14 cellular contexts compared by ENCODE assay signal in the genomic region with DNA sequence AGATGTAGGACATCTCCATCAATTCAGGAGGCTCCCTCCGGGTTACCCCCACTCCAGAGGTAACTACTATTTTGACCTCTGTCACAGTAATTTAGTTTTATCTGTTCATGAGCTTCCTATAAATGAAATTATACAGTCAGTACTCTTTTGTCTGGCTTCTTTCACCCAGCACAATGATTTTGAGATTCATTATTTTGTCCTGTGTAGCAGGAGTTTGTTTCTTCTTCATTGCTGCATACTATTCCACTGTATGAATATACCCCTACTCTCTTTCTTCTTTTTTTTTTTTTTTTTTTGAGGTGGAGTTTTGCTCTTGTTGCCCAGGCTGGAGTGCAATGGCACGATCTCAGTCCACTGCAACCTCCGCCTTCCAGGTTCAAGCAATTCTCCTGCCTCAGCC. TPM values are rescaled to one million over a fixed set of nuclear protein-coding genes. Genes with fewer than 3 reads are reported as not detected.
DNase-seq lines count a peak whose midpoint lies in the region; ATAC-seq, FAIRE-seq and TF ChIP-seq lines count a peak whose summit lies in the region.
"Had no signal": no experiment of that assay in that cellular context is flagged by ENCODE, and none has a peak within 500 bp of the region (broad histone marks: within the 10 kb centered on the region; RNA-seq: fewer than 3 reads in every experiment).

No MANE protein-coding gene starts in this region.

- RAD21 ChIA-PET in HCT116 (lab: Charles Lee; ENCODE audit: low non-redundant PET in 1 of 2, low total read pairs in 2 of 2, uncharacterized antibody in 2 of 2, unreplicated experiment in 2 of 2), result interaction anchor here in 1 of 2 experiments (0.7 kb wide), 1 partner anchor 11 kb away, joined by 5 read pairs; no protein-coding TSS in a partner anchor

- H3K27me3 ChIP-seq in HCT116 (ENCODE audit: insufficient read depth, low read length) (no peaks in the 10 kb centered on the region), astrocyte (ENCODE audit: insufficient read depth, low read length) (no peaks in the 10 kb centered on the region), HepG2 (ENCODE audit: control insufficient read depth in 1 of 2, insufficient read depth in 2 of 2, low read length in 2 of 2) (peaks cover 0 to 4% of the 10 kb centered on the region in 2 experiments; a peak in 1 of 5 replicates), stomach (no peaks in the 10 kb centered on the region)

- TF ChIP-seq POLR2A in HCT116 (IDR thresholded peaks at IDR 0.05; ENCODE audit: borderline replicate concordance, extremely low read depth, insufficient read depth, insufficient read length) (no peak), HepG2 (IDR thresholded peaks at IDR 0.05; ENCODE audit: insufficient read depth in 1 of 2, low read depth in 2 of 2, low read length in 2 of 2) (no peak), stomach (IDR thresholded peaks at IDR 0.05) (no peak)

- DNase-seq in HCT116 (ENCODE audit: low read depth, low spot score) (no peak), astrocyte (ENCODE audit: low read depth) (no peak), HepG2 (ENCODE audit: low spot score) (no peak), stomach (no peak), NCI-H1417 treated with DMSO at 0.1 percent for 48 hours (lab: John Stamatoyannopoulos, UW) (no peak), WTC11 (ENCODE audit: low spot score) (no peak)
- DNase-seq in activated CD8-positive, alpha-beta memory T cell treated with anti-CD3 and anti-CD28 coated beads, Interleukin-2, amount 50 U/mL, for 48 hours, result no peak
- DNase-seq: activated CD4-positive, alpha-beta T cell treated with anti-CD3 and anti-CD28 coated beads, Interleukin-2, amount 10 ng/mL, durations not matched to agents 24 days and 14 days; activated naive CD8-positive, alpha-beta T cell treated with anti-CD3 and anti-CD28 coated beads for 36 hours; NCI-H2107; stimulated activated naive CD8-positive, alpha-beta T cell treated with anti-CD3 and anti-CD28 coated beads, Interleukin-15, Interleukin-2, amounts not matched to agents 100 U/mL and 50 U/mL, for 24 hours had no signal

- peak overlapping the region; percentile 65 for H3K4me2 ChIP-seq in HCT116 (ENCODE audit: low read length)
- peak overlapping the region; percentile 55 for H3K4me2 ChIP-seq in astrocyte (ENCODE audit: low read length)
- 0 out of 2 replicates have a peak overlapping the region, but pooled peaks have one; percentile 64 for H3K4me2 ChIP-seq in HepG2 (ENCODE audit: low read depth, low read length)

- no peaks in the 10 kb centered on the region for H3K9me3 Mint-ChIP-seq in astrocyte (ENCODE audit: unreplicated experiment)
- peaks cover 4% of the 10 kb centered on the region; the same call in 1 of the 2 replicates for H3K9me3 Mint-ChIP-seq in WTC11
- H3K9me3 Mint-ChIP-seq: activated CD4-positive, alpha-beta T cell treated with anti-CD3 and anti-CD28 coated beads, Interleukin-2, amount 10 ng/mL, durations not matched to agents 24 days and 14 days; activated naive CD8-positive, alpha-beta T cell treated with anti-CD3 and anti-CD28 coated beads for 36 hours; IgD-negative memory B cell had no signal

- intact Hi-C loops in HCT116 (cut with micrococcal nuclease) (no loop called here), HepG2 (cut with micrococcal nuclease; ENCODE audit: unreplicated experiment) (loop anchor here (1.0 kb wide), 1 partner anchor 18 kb away; no protein-coding TSS in a partner anchor), stomach (cut with DNase I; ENCODE audit: low total_unique reads) (no loop called here)

- TF ChIP-seq EP300 in HepG2 (IDR thresholded peaks at IDR 0.05; ENCODE audit: low read depth in 2 of 2, low read length in 2 of 2) (no peak), HepG2 (CRISPR knock-in tag; IDR thresholded peaks at IDR 0.05; ENCODE audit: borderline replicate concordance) (no peak), stomach (IDR thresholded peaks at IDR 0.05) (no peak)

- H3K9me3 ChIP-seq in HCT116 (ENCODE audit: control insufficient read depth in 1 of 2, insufficient read depth in 1 of 2, low read depth in 1 of 2, low read length in 2 of 2) (no peaks in the 10 kb centered on the region), astrocyte (ENCODE audit: insufficient read depth, low read depth, low read length) (no peaks in the 10 kb centered on the region), HepG2 (ENCODE audit: low read length) (no peaks in the 10 kb centered on the region), stomach (no peaks in the 10 kb centered on the region)

- no peaks in the 10 kb centered on the region for H3K27me3 Mint-ChIP-seq in astrocyte (ENCODE audit: low read depth, unreplicated experiment)
- H3K27me3 Mint-ChIP-seq in WTC11 (ENCODE audit: low read depth), result peaks cover 6% of the 10 kb centered on the region; the same call in 1 of the 2 replicates
- H3K27me3 Mint-ChIP-seq: activated CD4-positive, alpha-beta T cell treated with anti-CD3 and anti-CD28 coated beads, Interleukin-2, amount 10 ng/mL, durations not matched to agents 24 days and 14 days; activated naive CD8-positive, alpha-beta T cell treated with anti-CD3 and anti-CD28 coated beads for 36 hours; IgD-negative memory B cell had no signal

- H4K20me1 ChIP-seq in HCT116 (ENCODE audit: insufficient read depth) (no peaks in the 10 kb centered on the region), astrocyte (ENCODE audit: insufficient read depth, low read length) (no peaks in the 10 kb centered on the region), HepG2 (ENCODE audit: insufficient read depth, low read length) (no peaks in the 10 kb centered on the region)

- peaks cover 13% of the 10 kb centered on the region for H3K4me1 Mint-ChIP-seq in astrocyte (ENCODE audit: low read depth, unreplicated experiment)
- H3K4me1 Mint-ChIP-seq in WTC11, result peaks cover 19% of the 10 kb centered on the region

- POLR2A ChIA-PET in HCT116 (lab: Charles Lee) (no interaction called here), HepG2 (lab: Yijun Ruan, JAX) (no interaction called here), WTC11 (lab: Charles Lee) (no interaction called here)

- peak overlapping the region; percentile 19 for H3K27ac Mint-ChIP-seq in astrocyte (ENCODE audit: unreplicated experiment)
- no peak overlapping the region for H3K27ac Mint-ChIP-seq in WTC11
- H3K27ac Mint-ChIP-seq: activated CD4-positive, alpha-beta T cell treated with anti-CD3 and anti-CD28 coated beads, Interleukin-2, amount 10 ng/mL, durations not matched to agents 24 days and 14 days; IgD-negative memory B cell had no signal

- H3K36me3 ChIP-seq in HCT116 (ENCODE audit: control insufficient read depth in 1 of 2, insufficient read depth in 2 of 2, low read length in 2 of 2), result peaks cover 2 to 21% of the 10 kb centered on the region in 2 experiments; a peak in 2 of 4 replicates
- H3K36me3 ChIP-seq in astrocyte (ENCODE audit: insufficient read depth, low read length), result no peaks in the 10 kb centered on the region
- peaks cover 4 to 9% of the 10 kb centered on the region in 2 experiments for H3K36me3 ChIP-seq in HepG2 (replicated peaks in 1 of 2; ENCODE audit: control insufficient read depth in 1 of 2, insufficient read depth in 2 of 2, low read length in 2 of 2)
- peaks cover 20 to 26% (median 25%) of the 10 kb centered on the region in 4 donors for H3K36me3 ChIP-seq in stomach

- H2AFZ ChIP-seq in HCT116 (ENCODE audit: low read depth, low read length, poor library complexity, severe bottlenecking), result no peak overlapping the region
- H2AFZ ChIP-seq in astrocyte (ENCODE audit: low read depth, low read length), result no peak overlapping the region
- no peak overlapping the region for H2AFZ ChIP-seq in HepG2 (ENCODE audit: low read length)

- H3K4me1 ChIP-seq in HCT116 (ENCODE audit: control insufficient read depth in 1 of 2, insufficient read depth in 2 of 2, low read length in 2 of 2) (peaks cover 70 to 91% of the 10 kb centered on the region in 2 experiments), astrocyte (ENCODE audit: insufficient read depth, low read length) (peaks cover 51% of the 10 kb centered on the region), HepG2 (ENCODE audit: insufficient read depth, low read length) (peaks cover 67% of the 10 kb centered on the region), stomach (peaks cover 66 to 86% (median 78%) of the 10 kb centered on the region in 4 donors)

- H3K4me3 ChIP-seq in HCT116 (replicated peaks in 1 of 2; ENCODE audit: low read depth in 1 of 2, low read length in 2 of 2) (no peak overlapping the region), astrocyte (ENCODE audit: insufficient read depth, low read depth, low read length) (no peak overlapping the region), HepG2 (replicated peaks in 1 of 3; ENCODE audit: insufficient read depth in 1 of 3, low read depth in 2 of 3, low read length in 3 of 3) (no peak overlapping the region), stomach (no peak overlapping the region)

- H3K4me3 Mint-ChIP-seq in astrocyte (ENCODE audit: unreplicated experiment), result no peak overlapping the region
- no peak overlapping the region for H3K4me3 Mint-ChIP-seq in WTC11
- H3K4me3 Mint-ChIP-seq: activated CD4-positive, alpha-beta T cell treated with anti-CD3 and anti-CD28 coated beads, Interleukin-2, amount 10 ng/mL, durations not matched to agents 24 days and 14 days; activated naive CD8-positive, alpha-beta T cell treated with anti-CD3 and anti-CD28 coated beads for 36 hours; IgD-negative memory B cell had no signal

- H3K9me2 ChIP-seq in HCT116 (ENCODE audit: insufficient read depth), result no peaks in the 10 kb centered on the region

- no peak for TF ChIP-seq RAD21 in HCT116 (IDR thresholded peaks at IDR 0.05; ENCODE audit: low read depth)
- TF ChIP-seq RAD21 in HepG2 (CRISPR knock-in tag; IDR thresholded peaks at IDR 0.05), result no peak

- peak overlapping the region; percentile 100 for H3K27ac ChIP-seq in HCT116 (ENCODE audit: low read depth, low read length)
- peak overlapping the region; percentile 79 for H3K27ac ChIP-seq in astrocyte (ENCODE audit: low read depth, low read length)
- no peak overlapping the region for H3K27ac ChIP-seq in HepG2 (ENCODE audit: extremely low read length, insufficient read depth, low read length)
- peak overlapping the region; percentile 87 to 99 (median 96) for H3K27ac ChIP-seq in stomach

- BruUV-seq in HCT116 (replicated peaks; lab: Mats Ljungman, UMichigan), result TSS peak; percentile 63
- BruUV-seq in HepG2 (replicated peaks; lab: Mats Ljungman, UMichigan), result no TSS peak

- H3K36me3 Mint-ChIP-seq in astrocyte (ENCODE audit: low read depth, unreplicated experiment), result peaks cover 6% of the 10 kb centered on the region
- peaks cover 24% of the 10 kb centered on the region for H3K36me3 Mint-ChIP-seq in WTC11

- TF ChIP-seq CTCF in HCT116 (IDR thresholded peaks at IDR 0.05 in 2 of 3, conservative IDR thresholded peaks at IDR 0.05 in 1 of 3; ENCODE audit: borderline replicate concordance in 1 of 3, insufficient read depth in 1 of 3, low read depth in 2 of 3, low read length in 2 of 3) (no peak), astrocyte (IDR thresholded peaks at IDR 0.05; ENCODE audit: insufficient read depth, low read depth, low read length) (no peak), HepG2 (CRISPR knock-in tag; IDR thresholded peaks at IDR 0.05) (no peak), stomach (IDR thresholded peaks at IDR 0.05) (no peak), WTC11 (IDR thresholded peaks at IDR 0.05) (no peak)

- no peak for ATAC-seq in HCT116
- ATAC-seq in HepG2, result no peak
- ATAC-seq in GM21717 (IDR thresholded peaks at IDR 0.05; ENCODE audit: unreplicated experiment), result no peak
- ATAC-seq in WTC11, result no peak
- ATAC-seq: stimulated activated naive CD8-positive, alpha-beta T cell treated with anti-CD3 and anti-CD28 coated beads, Interleukin-15, Interleukin-2, amounts not matched to agents 100 U/mL and 50 U/mL, for 24 hours had no signal

- no peak for FAIRE-seq in astrocyte (lab: Jason Lieb, UNC)
- no peak for FAIRE-seq in HepG2 (lab: Jason Lieb, UNC)
- FAIRE-seq: GM12892 had no signal

- H3K79me2 ChIP-seq in HCT116 (ENCODE audit: insufficient read depth, low read length) (peaks cover 7% of the 10 kb centered on the region), astrocyte (ENCODE audit: insufficient read depth, low read length) (no peaks in the 10 kb centered on the region), HepG2 (ENCODE audit: insufficient read depth, low read length) (no peaks in the 10 kb centered on the region)

- in situ Hi-C loops in HepG2 (cut with HindIII; ENCODE audit: extremely low pct_ligation_motif_present, low pct_unique_long_range_greater_than_20kb), result no loop called here

- H3K9ac ChIP-seq in HCT116 (ENCODE audit: low read length), result peak overlapping the region; percentile 71
- H3K9ac ChIP-seq in astrocyte (ENCODE audit: low read length), result peak overlapping the region; percentile 65
- H3K9ac ChIP-seq in HepG2 (ENCODE audit: insufficient read depth, low read depth, low read length), result peak overlapping the region; percentile 52; the same call in 1 of the 2 replicates

- CTCF ChIA-PET in HCT116 (lab: Charles Lee) (no interaction called here), HepG2 (lab: Yijun Ruan, JAX; ENCODE audit: low intra/inter-chr PET ratio, low total read pairs) (no interaction called here), WTC11 (lab: Charles Lee) (no interaction called here)

- 80% methylated on average over 3 of the region's 3 CpGs for WGBS in HepG2 (ENCODE audit: low lambda C conversion rate)
- 79 to 86% (median 82%) methylated on average over 3 of the region's 3 CpGs for WGBS in stomach, 5 donors

RNA-seq across cellular contexts. Expression of a gene that starts 11.8 kb away (rescaled TPM):
- 12.1 TPM for total RNA-seq in HCT116 (2021; ENCODE audit: unreplicated experiment)
- 8.7 and 9.0 TPM in 2 replicates for polyA plus RNA-seq in HCT116 (2012)
- total RNA-seq in astrocyte, result 12.6 TPM in 2 replicates
- 23.2 and 23.7 TPM in 2 replicates for total RNA-seq in HepG2 (2016; rRNA removed; fragmentation: Illumina TruSeq; extraction: Trizol)
- 6.5 and 6.6 TPM in 2 replicates for total RNA-seq in HepG2 (2016; cell fraction: cytosol; rRNA removed; fragmentation: Illumina TruSeq; extraction: Trizol; ENCODE audit: low read depth)
- total RNA-seq in HepG2 (2016; cell fraction: insoluble cytoplasmic fraction; rRNA removed; fragmentation: Illumina TruSeq; extraction: Trizol), result 20.8 and 26.3 TPM in 2 replicates
- 15.6 and 19.4 TPM in 2 replicates for total RNA-seq in HepG2 (2016; cell fraction: membrane; rRNA removed; fragmentation: Illumina TruSeq; extraction: Trizol)
- total RNA-seq in HepG2 (2016; cell fraction: nucleus; rRNA removed; fragmentation: Illumina TruSeq; extraction: Trizol), result 14.1 and 15.3 TPM in 2 replicates
- 7.9 and 9.1 TPM in 2 replicates for polyA plus RNA-seq in HepG2 (2011; rRNA removed)
- 6.7 and 9.3 TPM in 2 replicates for polyA plus RNA-seq in HepG2 (2011; cell fraction: cytosol; rRNA removed)
- polyA plus RNA-seq in HepG2 (2011; cell fraction: nucleus; rRNA removed), result 13.1 and 17.4 TPM in 2 replicates
- 6.2 and 7.2 TPM in 2 replicates for polyA plus RNA-seq in HepG2 (2012)
- polyA plus RNA-seq in HepG2 (2016; cell fraction: cytosol; fragmentation: Illumina TruSeq; extraction: Trizol; ENCODE audit: low read depth), result 6.5 and 8.5 TPM in 2 replicates
- 20.4 and 21.3 TPM in 2 replicates for polyA plus RNA-seq in HepG2 (2016; cell fraction: insoluble cytoplasmic fraction; fragmentation: Illumina TruSeq; extraction: Trizol; ENCODE audit: low read depth)
- 13.2 and 17.0 TPM in 2 replicates for polyA plus RNA-seq in HepG2 (2016; cell fraction: membrane; fragmentation: Illumina TruSeq; extraction: Trizol; ENCODE audit: low read depth)
- polyA plus RNA-seq in HepG2 (2016; cell fraction: nucleus; fragmentation: Illumina TruSeq; extraction: Trizol; ENCODE audit: insufficient read depth, low read depth), result 18.0 and 19.1 TPM in 2 replicates
- polyA minus RNA-seq in HepG2 (2011; rRNA and poly(A)+ RNA removed; ENCODE audit: low replicate concordance), result 15.2 and 46.1 TPM in 2 replicates
- 8.3 and 11.6 TPM in 2 replicates for polyA minus RNA-seq in HepG2 (2011; cell fraction: cytosol; rRNA and poly(A)+ RNA removed)
- 23.7 and 26.3 TPM in 2 replicates for polyA minus RNA-seq in HepG2 (2011; cell fraction: nucleus; rRNA and poly(A)+ RNA removed)
- total RNA-seq in stomach, result 10 to 100 TPM in 1 of 5 donors, 1 to 10 TPM in 4; 1.8 to 14.8 (median 4.2) TPM
- 10 to 100 TPM in 1 of 3 donors, 1 to 10 TPM in 2; 6.1 to 10.4 (median 7.9) TPM for polyA plus RNA-seq in stomach
- total RNA-seq in WTC11 (2021), result 2.8 to 4.1 TPM (median 3.1 TPM) in 3 replicates

RNA-seq across cellular contexts. Expression of a gene that starts 12.4 kb away (rescaled TPM):
- total RNA-seq in HCT116 (2021; ENCODE audit: unreplicated experiment), result 223 TPM
- polyA plus RNA-seq in HCT116 (2012), result 175 and 226 TPM in 2 replicates
- total RNA-seq in astrocyte, result 8.5 and 8.8 TPM in 2 replicates
- total RNA-seq in HepG2 (2016; rRNA removed; fragmentation: Illumina TruSeq; extraction: Trizol), result 14.5 and 19.3 TPM in 2 replicates
- 5.8 and 5.9 TPM in 2 replicates for total RNA-seq in HepG2 (2016; cell fraction: cytosol; rRNA removed; fragmentation: Illumina TruSeq; extraction: Trizol; ENCODE audit: low read depth)
- total RNA-seq in HepG2 (2016; cell fraction: insoluble cytoplasmic fraction; rRNA removed; fragmentation: Illumina TruSeq; extraction: Trizol), result 15.3 and 18.9 TPM in 2 replicates
- 18.7 and 19.9 TPM in 2 replicates for total RNA-seq in HepG2 (2016; cell fraction: membrane; rRNA removed; fragmentation: Illumina TruSeq; extraction: Trizol)
- 13.9 and 16.9 TPM in 2 replicates for total RNA-seq in HepG2 (2016; cell fraction: nucleus; rRNA removed; fragmentation: Illumina TruSeq; extraction: Trizol)
- polyA plus RNA-seq in HepG2 (2011; rRNA removed), result 14.3 and 19.4 TPM in 2 replicates
- 11.6 and 15.6 TPM in 2 replicates for polyA plus RNA-seq in HepG2 (2011; cell fraction: cytosol; rRNA removed)
- polyA plus RNA-seq in HepG2 (2011; cell fraction: nucleus; rRNA removed), result 49.0 and 73.9 TPM in 2 replicates
- polyA plus RNA-seq in HepG2 (2012), result 26.0 and 33.6 TPM in 2 replicates
- 10.4 and 11.1 TPM in 2 replicates for polyA plus RNA-seq in HepG2 (2016; cell fraction: cytosol; fragmentation: Illumina TruSeq; extraction: Trizol; ENCODE audit: low read depth)
- 30.9 and 41.0 TPM in 2 replicates for polyA plus RNA-seq in HepG2 (2016; cell fraction: insoluble cytoplasmic fraction; fragmentation: Illumina TruSeq; extraction: Trizol; ENCODE audit: low read depth)
- 21.7 and 25.1 TPM in 2 replicates for polyA plus RNA-seq in HepG2 (2016; cell fraction: membrane; fragmentation: Illumina TruSeq; extraction: Trizol; ENCODE audit: low read depth)
- 40.4 and 46.6 TPM in 2 replicates for polyA plus RNA-seq in HepG2 (2016; cell fraction: nucleus; fragmentation: Illumina TruSeq; extraction: Trizol; ENCODE audit: insufficient read depth, low read depth)
- polyA minus RNA-seq in HepG2 (2011; rRNA and poly(A)+ RNA removed; ENCODE audit: low replicate concordance), result 22.5 and 47.0 TPM in 2 replicates
- 15.7 and 18.9 TPM in 2 replicates for polyA minus RNA-seq in HepG2 (2011; cell fraction: cytosol; rRNA and poly(A)+ RNA removed)
- polyA minus RNA-seq in HepG2 (2011; cell fraction: nucleus; rRNA and poly(A)+ RNA removed), result 11.1 and 13.0 TPM in 2 replicates
- total RNA-seq in stomach, result 10 to 100 TPM in 4 of 5 donors, 1 to 10 TPM in 1; 9.4 to 56.5 (median 32.6) TPM
- 10 to 100 TPM; 18.0 to 23.1 (median 22.6) TPM for polyA plus RNA-seq in stomach
- total RNA-seq in WTC11 (2021), result 35.2 to 37.5 TPM (median 37.4 TPM) in 3 replicates

RNA-seq across cellular contexts. Expression of a gene that starts 22.0 kb away (rescaled TPM):
- 67.2 TPM for total RNA-seq in HCT116 (2021; ENCODE audit: unreplicated experiment)
- 40.7 and 42.0 TPM in 2 replicates for polyA plus RNA-seq in HCT116 (2012)
- total RNA-seq in astrocyte, result 37.0 and 39.1 TPM in 2 replicates
- total RNA-seq in HepG2 (2016; rRNA removed; fragmentation: Illumina TruSeq; extraction: Trizol), result 42.9 and 54.5 TPM in 2 replicates
- 12.7 and 12.9 TPM in 2 replicates for total RNA-seq in HepG2 (2016; cell fraction: cytosol; rRNA removed; fragmentation: Illumina TruSeq; extraction: Trizol; ENCODE audit: low read depth)
- total RNA-seq in HepG2 (2016; cell fraction: insoluble cytoplasmic fraction; rRNA removed; fragmentation: Illumina TruSeq; extraction: Trizol), result 42.6 and 53.4 TPM in 2 replicates
- 44.1 and 47.1 TPM in 2 replicates for total RNA-seq in HepG2 (2016; cell fraction: membrane; rRNA removed; fragmentation: Illumina TruSeq; extraction: Trizol)
- total RNA-seq in HepG2 (2016; cell fraction: nucleus; rRNA removed; fragmentation: Illumina TruSeq; extraction: Trizol), result 22.9 and 28.9 TPM in 2 replicates
- polyA plus RNA-seq in HepG2 (2011; rRNA removed), result 10.4 and 15.6 TPM in 2 replicates
- 13.3 and 14.8 TPM in 2 replicates for polyA plus RNA-seq in HepG2 (2011; cell fraction: cytosol; rRNA removed)
- polyA plus RNA-seq in HepG2 (2011; cell fraction: nucleus; rRNA removed), result 19.0 and 20.4 TPM in 2 replicates
- 20.0 and 24.1 TPM in 2 replicates for polyA plus RNA-seq in HepG2 (2012)
- 11.2 and 11.4 TPM in 2 replicates for polyA plus RNA-seq in HepG2 (2016; cell fraction: cytosol; fragmentation: Illumina TruSeq; extraction: Trizol; ENCODE audit: low read depth)
- polyA plus RNA-seq in HepG2 (2016; cell fraction: insoluble cytoplasmic fraction; fragmentation: Illumina TruSeq; extraction: Trizol; ENCODE audit: low read depth), result 37.8 and 42.0 TPM in 2 replicates
- 28.4 and 33.6 TPM in 2 replicates for polyA plus RNA-seq in HepG2 (2016; cell fraction: membrane; fragmentation: Illumina TruSeq; extraction: Trizol; ENCODE audit: low read depth)
- 36.6 and 38.3 TPM in 2 replicates for polyA plus RNA-seq in HepG2 (2016; cell fraction: nucleus; fragmentation: Illumina TruSeq; extraction: Trizol; ENCODE audit: insufficient read depth, low read depth)
- 40.5 and 51.2 TPM in 2 replicates for polyA minus RNA-seq in HepG2 (2011; rRNA and poly(A)+ RNA removed; ENCODE audit: low replicate concordance)
- 17.9 and 18.5 TPM in 2 replicates for polyA minus RNA-seq in HepG2 (2011; cell fraction: cytosol; rRNA and poly(A)+ RNA removed)
- polyA minus RNA-seq in HepG2 (2011; cell fraction: nucleus; rRNA and poly(A)+ RNA removed), result 16.0 and 16.7 TPM in 2 replicates
- 100 to 1,000 TPM in 1 of 5 donors, 10 to 100 TPM in 4; 24.5 to 130 (median 68.3) TPM for total RNA-seq in stomach
- 10 to 100 TPM; 36.5 to 90.7 (median 79.6) TPM for polyA plus RNA-seq in stomach
- total RNA-seq in WTC11 (2021), result 55.3 to 58.7 TPM (median 57.6 TPM) in 3 replicates

RNA-seq across cellular contexts. Expression of a gene that starts 27.3 kb away (rescaled TPM):
- total RNA-seq in HCT116 (2021; ENCODE audit: unreplicated experiment), result 0.93 TPM
- polyA plus RNA-seq in HCT116 (2012), result 0.74 and 0.83 TPM in 2 replicates
- 0.45 and 1.2 TPM in 2 replicates for total RNA-seq in astrocyte
- total RNA-seq in HepG2 (2016; rRNA removed; fragmentation: Illumina TruSeq; extraction: Trizol), result 0.27 and 0.32 TPM in 2 replicates
- not detected in 2 replicates for total RNA-seq in HepG2 (2016; cell fraction: cytosol; rRNA removed; fragmentation: Illumina TruSeq; extraction: Trizol; ENCODE audit: low read depth)
- total RNA-seq in HepG2 (2016; cell fraction: insoluble cytoplasmic fraction; rRNA removed; fragmentation: Illumina TruSeq; extraction: Trizol), result 0.15 and 0.22 TPM in 2 replicates
- total RNA-seq in HepG2 (2016; cell fraction: membrane; rRNA removed; fragmentation: Illumina TruSeq; extraction: Trizol), result 0.17 and 0.22 TPM in 2 replicates
- 0.40 TPM in 1 of 2 replicates, not detected in the other for total RNA-seq in HepG2 (2016; cell fraction: nucleus; rRNA removed; fragmentation: Illumina TruSeq; extraction: Trizol)
- 0.05 and 0.11 TPM in 2 replicates for polyA plus RNA-seq in HepG2 (2011; rRNA removed)
- 0.08 TPM in 1 of 2 replicates, not detected in the other for polyA plus RNA-seq in HepG2 (2011; cell fraction: cytosol; rRNA removed)
- 0.45 and 0.84 TPM in 2 replicates for polyA plus RNA-seq in HepG2 (2011; cell fraction: nucleus; rRNA removed)
- 0.11 TPM in 1 of 2 replicates, not detected in the other for polyA plus RNA-seq in HepG2 (2012)
- polyA plus RNA-seq in HepG2 (2016; cell fraction: cytosol; fragmentation: Illumina TruSeq; extraction: Trizol; ENCODE audit: low read depth), result 0.17 and 0.22 TPM in 2 replicates
- 0.24 and 0.25 TPM in 2 replicates for polyA plus RNA-seq in HepG2 (2016; cell fraction: insoluble cytoplasmic fraction; fragmentation: Illumina TruSeq; extraction: Trizol; ENCODE audit: low read depth)
- 0.20 and 0.42 TPM in 2 replicates for polyA plus RNA-seq in HepG2 (2016; cell fraction: membrane; fragmentation: Illumina TruSeq; extraction: Trizol; ENCODE audit: low read depth)
- 0.29 TPM in 1 of 2 replicates, not detected in the other for polyA plus RNA-seq in HepG2 (2016; cell fraction: nucleus; fragmentation: Illumina TruSeq; extraction: Trizol; ENCODE audit: insufficient read depth, low read depth)
- polyA minus RNA-seq in HepG2 (2011; rRNA and poly(A)+ RNA removed; ENCODE audit: low replicate concordance), result 0.08 and 0.14 TPM in 2 replicates
- not detected in 2 replicates for polyA minus RNA-seq in HepG2 (2011; cell fraction: cytosol; rRNA and poly(A)+ RNA removed)
- 0.64 TPM in 1 of 2 replicates, not detected in the other for polyA minus RNA-seq in HepG2 (2011; cell fraction: nucleus; rRNA and poly(A)+ RNA removed)
- total RNA-seq in stomach, result not detected
- under 1 TPM in 2 of 3 donors, not detected in 1; 0.18 to 0.19 TPM for polyA plus RNA-seq in stomach
- total RNA-seq in WTC11 (2021), result 0.41 to 0.72 TPM (median 0.64 TPM) in 3 replicates
- total RNA-seq: activated CD4-positive, alpha-beta T cell treated with anti-CD3 and anti-CD28 coated beads, Interleukin-2, amount 10 ng/mL, durations not matched to agents 24 days and 14 days had no signal
- polyA plus RNA-seq: IgD-negative memory B cell had no signal

RNA-seq across cellular contexts. Expression of a gene that starts 38.1 kb away (rescaled TPM):
- 60.1 TPM for total RNA-seq in HCT116 (2021; ENCODE audit: unreplicated experiment)
- 26.2 and 34.2 TPM in 2 replicates for polyA plus RNA-seq in HCT116 (2012)
- total RNA-seq in astrocyte, result 38.4 and 42.1 TPM in 2 replicates
- 36.6 and 44.4 TPM in 2 replicates for total RNA-seq in HepG2 (2016; rRNA removed; fragmentation: Illumina TruSeq; extraction: Trizol)
- 4.7 and 5.3 TPM in 2 replicates for total RNA-seq in HepG2 (2016; cell fraction: cytosol; rRNA removed; fragmentation: Illumina TruSeq; extraction: Trizol; ENCODE audit: low read depth)
- 37.6 and 37.9 TPM in 2 replicates for total RNA-seq in HepG2 (2016; cell fraction: insoluble cytoplasmic fraction; rRNA removed; fragmentation: Illumina TruSeq; extraction: Trizol)
- total RNA-seq in HepG2 (2016; cell fraction: membrane; rRNA removed; fragmentation: Illumina TruSeq; extraction: Trizol), result 17.4 and 17.9 TPM in 2 replicates
- total RNA-seq in HepG2 (2016; cell fraction: nucleus; rRNA removed; fragmentation: Illumina TruSeq; extraction: Trizol), result 23.6 and 27.3 TPM in 2 replicates
- 27.3 and 27.8 TPM in 2 replicates for polyA plus RNA-seq in HepG2 (2011; rRNA removed)
- 15.7 and 16.8 TPM in 2 replicates for polyA plus RNA-seq in HepG2 (2011; cell fraction: cytosol; rRNA removed)
- 36.4 and 42.5 TPM in 2 replicates for polyA plus RNA-seq in HepG2 (2011; cell fraction: nucleus; rRNA removed)
- 18.3 and 22.8 TPM in 2 replicates for polyA plus RNA-seq in HepG2 (2012)
- 2.6 TPM in 2 replicates for polyA plus RNA-seq in HepG2 (2016; cell fraction: cytosol; fragmentation: Illumina TruSeq; extraction: Trizol; ENCODE audit: low read depth)
- polyA plus RNA-seq in HepG2 (2016; cell fraction: insoluble cytoplasmic fraction; fragmentation: Illumina TruSeq; extraction: Trizol; ENCODE audit: low read depth), result 25.4 and 30.9 TPM in 2 replicates
- 6.2 and 7.0 TPM in 2 replicates for polyA plus RNA-seq in HepG2 (2016; cell fraction: membrane; fragmentation: Illumina TruSeq; extraction: Trizol; ENCODE audit: low read depth)
- 35.3 and 39.8 TPM in 2 replicates for polyA plus RNA-seq in HepG2 (2016; cell fraction: nucleus; fragmentation: Illumina TruSeq; extraction: Trizol; ENCODE audit: insufficient read depth, low read depth)
- 25.5 and 99.2 TPM in 2 replicates for polyA minus RNA-seq in HepG2 (2011; rRNA and poly(A)+ RNA removed; ENCODE audit: low replicate concordance)
- polyA minus RNA-seq in HepG2 (2011; cell fraction: cytosol; rRNA and poly(A)+ RNA removed), result 36.0 and 39.4 TPM in 2 replicates
- polyA minus RNA-seq in HepG2 (2011; cell fraction: nucleus; rRNA and poly(A)+ RNA removed), result 27.7 and 33.1 TPM in 2 replicates
- total RNA-seq in stomach, result 10 to 100 TPM; 26.6 to 50.4 (median 37.1) TPM
- 10 to 100 TPM in 1 of 3 donors, 1 to 10 TPM in 2; 6.3 to 15.1 (median 9.2) TPM for polyA plus RNA-seq in stomach
- 23.4 to 26.0 TPM (median 24.4 TPM) in 3 replicates for total RNA-seq in WTC11 (2021)
